In genomic region chr11:58121101-58121500, GRCh38 we compare ENCODE assay signal across 18 cellular contexts. TPM values are rescaled to one million over a fixed set of nuclear protein-coding genes. Genes with fewer than 3 reads are reported as not detected.
A peak's percentile ranks its signal among the peaks of the same experiment; 100 is the strongest.
DNase-seq lines count a peak whose midpoint lies in the region; ATAC-seq and TF ChIP-seq lines count a peak whose summit lies in the region.
"Had no signal": no experiment of that assay in that cellular context is flagged by ENCODE, and none has a peak within 500 bp of the region (broad histone marks: within the 10 kb centered on the region; RNA-seq: fewer than 3 reads in every experiment).

No MANE protein-coding gene starts in this region.

- POLR2A ChIA-PET in PC-3 (lab: Charles Lee; ENCODE audit: unreplicated experiment) = no interaction called here

- H3K4me2 ChIP-seq in PC-3 (ENCODE audit: low read length) = no peak overlapping the region

- peaks cover 36% of the 10 kb centered on the region; the same call in 1 of the 2 replicates for H3K27me3 ChIP-seq in PC-3 (ENCODE audit: low read length)

- H3K79me2 ChIP-seq in PC-3 (ENCODE audit: low read length) = no peaks in the 10 kb centered on the region

- CTCF ChIA-PET in PC-3 (lab: Charles Lee) = no interaction called here

- no peak overlapping the region for H3K4me3 ChIP-seq in PC-3 (ENCODE audit: low read length)

- H3K4me1 ChIP-seq in PC-3 (ENCODE audit: insufficient read depth, low read length) = no peaks in the 10 kb centered on the region

- H2AFZ ChIP-seq in PC-3 (ENCODE audit: low read length) = no peak overlapping the region

- H3K9me3 ChIP-seq in PC-3 (ENCODE audit: low read length) = no peaks in the 10 kb centered on the region

- no peak overlapping the region for H3K27ac ChIP-seq in PC-3 (ENCODE audit: low read length)

- DNase-seq in HCEC 1CT = peak; percentile 56
- DNase-seq in PC-3 = peak; percentile 43
- DNase-seq in superior temporal gyrus (ENCODE audit: extremely low spot score) = peak; percentile 41
- DNase-seq in NCI-H1048 (lab: John Stamatoyannopoulos, UW) = no peak
- DNase-seq in amygdala (lab: John Stamatoyannopoulos, UW) = no peak
- no peak for DNase-seq in NOMO-1 (lab: John Stamatoyannopoulos, UW; ENCODE audit: unreplicated experiment in 2 of 2)
- DNase-seq: C1 segment of cervical spinal cord; Calu3; CD4-positive, alpha-beta memory T cell; COR-L47; DMS53; DMS79 treated with DMSO at 0.1 percent for 48 hours; H7 had no signal

- H3K9ac ChIP-seq in PC-3 (ENCODE audit: low read length) = no peak overlapping the region

- intact Hi-C loops in PC-3 (cut with micrococcal nuclease) = no loop called here

- ATAC-seq in PC-3 = peak; percentile 61
- ATAC-seq: HCT116 had no signal

- 0 out of 2 replicates have a peak, but pooled peaks cover 4% of the 10 kb centered on the region for H3K9me2 ChIP-seq in PC-3 (replicated peaks; ENCODE audit: low read length)

- no peaks in the 10 kb centered on the region for H3F3A ChIP-seq in PC-3 (ENCODE audit: low read length, unreplicated experiment)

- no peaks in the 10 kb centered on the region for H3K36me3 ChIP-seq in PC-3 (ENCODE audit: low read depth, low read length)

- TF ChIP-seq CTCF in PC-3 (conservative IDR thresholded peaks at IDR 0.05; ENCODE audit: low read depth, low read length) = no peak

- H4K20me1 ChIP-seq in PC-3 (ENCODE audit: low read length) = no peaks in the 10 kb centered on the region

- no TSS peak for BruUV-seq in PC-3 (replicated peaks; lab: Mats Ljungman, UMichigan)

RNA-seq across cellular contexts. Expression of gene OR9I1, which starts 4.2 kb away (rescaled TPM):
- not detected in 2 replicates for total RNA-seq in PC-3 (2014; rRNA removed)
- total RNA-seq: A172; A673; Calu3; CD4-positive, alpha-beta memory T cell; Daoy; H1; H7 had no signal

Comparison
In these comparisons a context has a peak if more than half of its experiments do, and no peak if none do; other contexts are left out.
1. DNase-seq: peak in HCEC 1CT (single experiment), PC-3 (single experiment) and superior temporal gyrus (single experiment); none in NCI-H1048 (single experiment), amygdala (0 of 56) and NOMO-1 (0 of 2).